Comparison of ENCODE assay signal across 1 cellular context in the genomic region with DNA sequence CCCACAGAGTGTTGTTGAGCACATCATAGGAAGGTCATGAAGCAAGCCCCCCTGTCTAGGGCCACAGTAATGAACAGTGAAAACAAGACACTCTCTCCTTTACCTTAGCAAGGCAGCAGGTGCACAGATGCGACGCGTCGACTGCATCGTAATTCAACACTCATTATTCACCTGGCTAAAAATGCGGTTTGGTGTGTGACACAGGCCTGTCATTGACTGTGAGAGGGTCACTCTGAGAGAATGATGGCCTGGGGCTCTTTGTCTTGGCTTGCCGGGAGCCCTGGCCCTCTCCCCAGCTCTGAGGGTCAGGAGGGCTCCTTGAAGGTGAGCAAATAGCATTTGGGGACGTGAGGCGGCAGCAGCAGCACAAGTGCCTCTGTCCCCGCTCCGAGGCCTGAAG.
TF ChIP-seq lines count a peak whose summit lies in the region.

No MANE protein-coding gene starts in this region.

TF ChIP-seq in HepG2, 621 proteins besides CTCF, POLR2A, EP300 and RAD21:
- no peak for TF ChIP-seq RCOR2 (CRISPR knock-in tag; IDR thresholded peaks at IDR 0.05)
- no peak for TF ChIP-seq ZNF264 (CRISPR knock-in tag; IDR thresholded peaks at IDR 0.05)
- TF ChIP-seq, protein P1, sequence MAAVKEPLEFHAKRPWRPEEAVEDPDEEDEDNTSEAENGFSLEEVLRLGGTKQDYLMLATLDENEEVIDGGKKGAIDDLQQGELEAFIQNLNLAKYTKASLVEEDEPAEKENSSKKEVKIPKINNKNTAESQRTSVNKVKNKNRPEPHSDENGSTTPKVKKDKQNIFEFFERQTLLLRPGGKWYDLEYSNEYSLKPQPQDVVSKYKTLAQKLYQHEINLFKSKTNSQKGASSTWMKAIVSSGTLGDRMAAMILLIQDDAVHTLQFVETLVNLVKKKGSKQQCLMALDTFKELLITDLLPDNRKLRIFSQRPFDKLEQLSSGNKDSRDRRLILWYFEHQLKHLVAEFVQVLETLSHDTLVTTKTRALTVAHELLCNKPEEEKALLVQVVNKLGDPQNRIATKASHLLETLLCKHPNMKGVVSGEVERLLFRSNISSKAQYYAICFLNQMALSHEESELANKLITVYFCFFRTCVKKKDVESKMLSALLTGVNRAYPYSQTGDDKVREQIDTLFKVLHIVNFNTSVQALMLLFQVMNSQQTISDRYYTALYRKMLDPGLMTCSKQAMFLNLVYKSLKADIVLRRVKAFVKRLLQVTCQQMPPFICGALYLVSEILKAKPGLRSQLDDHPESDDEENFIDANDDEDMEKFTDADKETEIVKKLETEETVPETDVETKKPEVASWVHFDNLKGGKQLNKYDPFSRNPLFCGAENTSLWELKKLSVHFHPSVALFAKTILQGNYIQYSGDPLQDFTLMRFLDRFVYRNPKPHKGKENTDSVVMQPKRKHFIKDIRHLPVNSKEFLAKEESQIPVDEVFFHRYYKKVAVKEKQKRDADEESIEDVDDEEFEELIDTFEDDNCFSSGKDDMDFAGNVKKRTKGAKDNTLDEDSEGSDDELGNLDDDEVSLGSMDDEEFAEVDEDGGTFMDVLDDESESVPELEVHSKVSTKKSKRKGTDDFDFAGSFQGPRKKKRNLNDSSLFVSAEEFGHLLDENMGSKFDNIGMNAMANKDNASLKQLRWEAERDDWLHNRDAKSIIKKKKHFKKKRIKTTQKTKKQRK (IDR thresholded peaks at IDR 0.05; ENCODE audit: low read length) = no peak
- no peak for TF ChIP-seq ZNF383 (CRISPR knock-in tag; IDR thresholded peaks at IDR 0.05; ENCODE audit: borderline replicate concordance)
